Comparison of ENCODE assay signal across 8 cellular contexts in the genomic region with DNA sequence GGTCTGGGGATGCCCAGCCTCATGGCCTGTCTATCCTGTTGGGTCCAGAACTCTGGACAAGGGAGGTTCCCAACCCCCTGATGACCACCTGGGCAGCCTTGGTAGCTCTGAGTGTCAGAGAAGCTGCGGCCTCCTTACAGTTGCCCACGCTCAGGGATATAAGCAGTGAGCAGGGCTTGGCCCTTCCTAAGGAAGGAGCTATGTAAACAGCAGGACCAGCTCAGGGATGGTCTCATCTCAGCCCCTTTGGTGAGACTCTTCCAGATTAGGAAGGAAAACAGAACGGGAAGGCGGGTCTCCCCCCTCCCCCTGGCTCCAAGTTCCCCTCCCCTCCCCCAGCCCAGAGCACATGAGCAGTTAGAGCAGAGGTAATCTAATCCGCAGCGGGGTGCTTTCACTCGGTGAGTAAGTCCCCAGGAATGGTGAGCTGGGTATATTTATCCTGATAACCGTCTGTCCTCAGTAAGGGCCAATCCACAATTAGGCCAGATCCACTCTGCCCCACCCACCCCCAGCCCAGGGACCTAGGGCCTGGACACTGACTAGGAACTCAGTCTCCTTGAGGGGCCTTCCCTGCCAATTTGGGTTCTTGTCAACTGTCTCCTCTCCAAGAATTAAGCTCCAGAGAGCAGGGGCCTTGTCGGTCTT. TPM values are rescaled to one million over a fixed set of nuclear protein-coding genes. Genes with fewer than 3 reads are reported as not detected.
DNase-seq lines count a peak whose midpoint lies in the region; ATAC-seq and TF ChIP-seq lines count a peak whose summit lies in the region.

No MANE protein-coding gene starts in this region.

- H3K4me3 Mint-ChIP-seq in CD14-positive monocyte = peak overlapping the region; percentile 55 to 89

- peaks cover 22 to 48% of the 10 kb centered on the region in 2 donors for H3K36me3 Mint-ChIP-seq in CD14-positive monocyte

- DNase-seq in CD14-positive monocyte (ENCODE audit: low spot score) (no peak), right cardiac atrium (peak; percentile 77 to 90 (median 84)), skeletal muscle cell (ENCODE audit: low read depth) (peak; percentile 84), KG1 (lab: John Stamatoyannopoulos, UW) (no peak)

- H3K27me3 ChIP-seq in right cardiac atrium (ENCODE audit: control insufficient read depth, insufficient read depth) = no peaks in the 10 kb centered on the region

- TF ChIP-seq RAD21 in Ishikawa (IDR thresholded peaks at IDR 0.05; ENCODE audit: low read depth) = no peak

- peaks cover 64% of the 10 kb centered on the region for H3K4me1 ChIP-seq in right cardiac atrium (ENCODE audit: control insufficient read depth, insufficient read depth, low read length)

- ATAC-seq in right cardiac atrium (peak; percentile 51 to 58), GM21381 (IDR thresholded peaks at IDR 0.05; ENCODE audit: unreplicated experiment) (no peak), GM21526 (IDR thresholded peaks at IDR 0.05; ENCODE audit: low FRiP score, unreplicated experiment) (no peak)

- H3K4me3 ChIP-seq in right cardiac atrium (ENCODE audit: low read length) (no peak overlapping the region), skeletal muscle cell (ENCODE audit: low read depth, low read length) (peak overlapping the region; percentile 12)

- no peaks in the 10 kb centered on the region for H3K9me3 Mint-ChIP-seq in CD14-positive monocyte

- H3K27me3 Mint-ChIP-seq in CD14-positive monocyte (ENCODE audit: low read depth in 3 of 3) = no peaks in the 10 kb centered on the region

- intact Hi-C loops in CD14-positive monocyte (cut with micrococcal nuclease) = no loop called here
- intact Hi-C loops in right cardiac atrium (cut with DNase I) = no loop called here

- 21 to 28% (median 21%) methylated on average over 9 of the region's 9 CpGs for WGBS in adipose tissue, 3 donors
- 10% methylated on average over 9 of the region's 9 CpGs for WGBS in right cardiac atrium

- H3K27ac Mint-ChIP-seq in CD14-positive monocyte = peak overlapping the region; percentile 91 to 99 (median 97)

- peaks cover 100% of the 10 kb centered on the region for H3K4me1 Mint-ChIP-seq in CD14-positive monocyte

- H3K27ac ChIP-seq in adipose tissue (ENCODE audit: low read depth, low read length) (peak overlapping the region; percentile 87), right cardiac atrium (ENCODE audit: low read length) (peak overlapping the region; percentile 97)

- no peaks in the 10 kb centered on the region for H3K9me3 ChIP-seq in right cardiac atrium (ENCODE audit: control insufficient read depth, low read length)

- peak; percentile 78 for TF ChIP-seq EP300 in Ishikawa (IDR thresholded peaks at IDR 0.05; ENCODE audit: borderline replicate concordance)

- TF ChIP-seq CTCF in CD14-positive monocyte (IDR thresholded peaks at IDR 0.05) = no peak

TF ChIP-seq in Ishikawa, 13 proteins besides CTCF, POLR2A, EP300 and RAD21:
- TF ChIP-seq CREB1 (IDR thresholded peaks at IDR 0.05; ENCODE audit: low read depth) = no peak
- TF ChIP-seq TEAD4 (IDR thresholded peaks at IDR 0.05) = peak; percentile 86
- TF ChIP-seq TCF12 (IDR thresholded peaks at IDR 0.05; ENCODE audit: low read depth) = peak; percentile 78; the same call in 1 of the 2 replicates
- TF ChIP-seq, protein P1, sequence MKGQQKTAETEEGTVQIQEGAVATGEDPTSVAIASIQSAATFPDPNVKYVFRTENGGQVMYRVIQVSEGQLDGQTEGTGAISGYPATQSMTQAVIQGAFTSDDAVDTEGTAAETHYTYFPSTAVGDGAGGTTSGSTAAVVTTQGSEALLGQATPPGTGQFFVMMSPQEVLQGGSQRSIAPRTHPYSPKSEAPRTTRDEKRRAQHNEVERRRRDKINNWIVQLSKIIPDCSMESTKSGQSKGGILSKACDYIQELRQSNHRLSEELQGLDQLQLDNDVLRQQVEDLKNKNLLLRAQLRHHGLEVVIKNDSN (IDR thresholded peaks at IDR 0.05) = peak; percentile 63
- TF ChIP-seq, protein P2, sequence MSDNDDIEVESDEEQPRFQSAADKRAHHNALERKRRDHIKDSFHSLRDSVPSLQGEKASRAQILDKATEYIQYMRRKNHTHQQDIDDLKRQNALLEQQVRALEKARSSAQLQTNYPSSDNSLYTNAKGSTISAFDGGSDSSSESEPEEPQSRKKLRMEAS (IDR thresholded peaks at IDR 0.05) = peak; percentile 53; the same call in 1 of the 2 replicates
- TF ChIP-seq, protein P3, sequence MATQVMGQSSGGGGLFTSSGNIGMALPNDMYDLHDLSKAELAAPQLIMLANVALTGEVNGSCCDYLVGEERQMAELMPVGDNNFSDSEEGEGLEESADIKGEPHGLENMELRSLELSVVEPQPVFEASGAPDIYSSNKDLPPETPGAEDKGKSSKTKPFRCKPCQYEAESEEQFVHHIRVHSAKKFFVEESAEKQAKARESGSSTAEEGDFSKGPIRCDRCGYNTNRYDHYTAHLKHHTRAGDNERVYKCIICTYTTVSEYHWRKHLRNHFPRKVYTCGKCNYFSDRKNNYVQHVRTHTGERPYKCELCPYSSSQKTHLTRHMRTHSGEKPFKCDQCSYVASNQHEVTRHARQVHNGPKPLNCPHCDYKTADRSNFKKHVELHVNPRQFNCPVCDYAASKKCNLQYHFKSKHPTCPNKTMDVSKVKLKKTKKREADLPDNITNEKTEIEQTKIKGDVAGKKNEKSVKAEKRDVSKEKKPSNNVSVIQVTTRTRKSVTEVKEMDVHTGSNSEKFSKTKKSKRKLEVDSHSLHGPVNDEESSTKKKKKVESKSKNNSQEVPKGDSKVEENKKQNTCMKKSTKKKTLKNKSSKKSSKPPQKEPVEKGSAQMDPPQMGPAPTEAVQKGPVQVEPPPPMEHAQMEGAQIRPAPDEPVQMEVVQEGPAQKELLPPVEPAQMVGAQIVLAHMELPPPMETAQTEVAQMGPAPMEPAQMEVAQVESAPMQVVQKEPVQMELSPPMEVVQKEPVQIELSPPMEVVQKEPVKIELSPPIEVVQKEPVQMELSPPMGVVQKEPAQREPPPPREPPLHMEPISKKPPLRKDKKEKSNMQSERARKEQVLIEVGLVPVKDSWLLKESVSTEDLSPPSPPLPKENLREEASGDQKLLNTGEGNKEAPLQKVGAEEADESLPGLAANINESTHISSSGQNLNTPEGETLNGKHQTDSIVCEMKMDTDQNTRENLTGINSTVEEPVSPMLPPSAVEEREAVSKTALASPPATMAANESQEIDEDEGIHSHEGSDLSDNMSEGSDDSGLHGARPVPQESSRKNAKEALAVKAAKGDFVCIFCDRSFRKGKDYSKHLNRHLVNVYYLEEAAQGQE (IDR thresholded peaks at IDR 0.05; ENCODE audit: low read depth) = no peak
- TF ChIP-seq NFIC (IDR thresholded peaks at IDR 0.05) = peak; percentile 67
- TF ChIP-seq YY1 (IDR thresholded peaks at IDR 0.05; ENCODE audit: low read depth) = no peak
TF ChIP-seq in Ishikawa: peak in this region for 5.

RNA-seq across cellular contexts. Expression of gene RPLP0, which starts 29.5 kb away (rescaled TPM):
- polyA plus RNA-seq in CD14-positive monocyte = 100 to 1,000 TPM; 650 to 651 TPM
- polyA plus RNA-seq in adipose tissue = 1,000 to 10,000 TPM; 3,544 to 4,823 (median 4,317) TPM
- 1,000 to 10,000 TPM in 1 of 4 donors, 100 to 1,000 TPM in 3; 800 to 1,173 (median 979) TPM for total RNA-seq in right cardiac atrium
- 1,119 TPM for polyA plus RNA-seq in right cardiac atrium

RNA-seq across cellular contexts. Expression of gene PXN, which starts 35.1 kb away (rescaled TPM):
- polyA plus RNA-seq in CD14-positive monocyte (10 to 100 TPM; 62.5 to 98.4 TPM), adipose tissue (100 to 1,000 TPM in 1 of 3 donors, 10 to 100 TPM in 2; 24.5 to 126 (median 77.4) TPM), right cardiac atrium (77.3 TPM)
- total RNA-seq in right cardiac atrium = 10 to 100 TPM; 67.8 to 89.8 (median 80.2) TPM

RNA-seq across cellular contexts. Expression of gene GCN1, which starts 35.9 kb away (rescaled TPM):
- polyA plus RNA-seq in CD14-positive monocyte (1 to 10 TPM; 5.0 to 8.3 TPM), adipose tissue (10 to 100 TPM; 14.6 to 30.5 (median 19.1) TPM), right cardiac atrium (10.6 TPM)
- total RNA-seq in right cardiac atrium = 10 to 100 TPM; 32.9 to 41.4 (median 35.5) TPM

Comparison
In these comparisons a context has a peak if more than half of its experiments do, and no peak if none do; other contexts are left out.
1. DNase-seq: peak in right cardiac atrium (3 of 3) and skeletal muscle cell (single experiment); none in CD14-positive monocyte (single experiment) and KG1 (single experiment).
2. ATAC-seq: peak in right cardiac atrium (2 of 2); none in GM21381 (single experiment) and GM21526 (single experiment).